8 cellular contexts compared by ENCODE assay signal in the genomic region with DNA sequence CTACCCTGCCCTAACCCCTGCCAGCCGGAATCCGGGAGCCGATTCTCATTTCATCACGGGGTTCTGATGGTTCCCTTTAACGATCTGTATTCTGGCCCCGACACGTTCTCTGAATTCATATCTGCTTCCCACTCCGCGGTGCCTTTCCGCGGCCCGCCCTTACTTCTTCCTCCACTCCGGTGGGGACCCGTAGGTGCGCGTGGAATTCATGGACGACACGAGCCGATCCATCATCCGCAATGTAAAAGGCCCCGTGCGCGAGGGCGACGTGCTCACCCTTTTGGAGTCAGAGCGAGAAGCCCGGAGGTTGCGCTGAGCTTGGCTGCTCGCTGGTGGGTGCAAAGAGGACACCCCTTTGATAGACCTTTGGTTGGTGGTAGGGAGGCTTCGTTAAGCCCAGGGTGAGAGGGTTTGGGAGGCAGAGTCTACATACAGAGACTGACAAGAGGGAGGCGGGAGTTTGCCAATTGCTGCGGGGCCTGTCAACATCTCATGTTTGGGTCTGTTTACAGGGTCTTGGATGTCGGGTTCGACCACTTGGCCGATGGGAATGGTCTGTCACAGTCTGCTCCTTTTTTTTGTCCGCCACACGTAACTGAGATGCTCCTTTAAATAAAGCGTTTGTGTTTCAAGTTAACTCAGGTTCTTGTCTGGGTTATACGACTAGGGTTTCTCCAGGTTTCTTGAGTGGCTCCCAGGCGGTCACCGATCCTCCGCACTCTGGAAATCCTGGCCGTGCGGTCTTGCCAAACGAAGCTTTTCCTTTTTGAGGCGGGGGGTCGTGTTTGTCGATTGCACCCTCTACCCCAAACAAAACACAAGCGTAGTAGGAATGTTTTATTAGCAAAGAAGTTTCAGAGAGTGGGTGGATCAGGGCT. TPM values are rescaled to one million over a fixed set of nuclear protein-coding genes. Genes with fewer than 3 reads are reported as not detected.
DNase-seq lines count a peak whose midpoint lies in the region; ATAC-seq and TF ChIP-seq lines count a peak whose summit lies in the region.

No MANE protein-coding gene starts in this region.

- H3K27ac Mint-ChIP-seq in immature natural killer cell = peak overlapping the region; percentile 98 to 99 (median 98)

- H3K9me3 Mint-ChIP-seq in activated T-cell treated with anti-CD3 and anti-CD28 coated beads, Interleukin-2, amount 50 U/mL, for 4 hours = no peaks in the 10 kb centered on the region
- H3K9me3 Mint-ChIP-seq in immature natural killer cell = no peaks in the 10 kb centered on the region

- ATAC-seq in activated T-cell treated with anti-CD3 and anti-CD28 coated beads, Interleukin-2, amount 50 U/mL, for 4 hours = peak in 1 of 2 donors; percentile 2
- ATAC-seq in GM18858 (IDR thresholded peaks at IDR 0.05; ENCODE audit: unreplicated experiment) = no peak

- no peak for TF ChIP-seq EP300 in stomach (IDR thresholded peaks at IDR 0.05)

- no peak for TF ChIP-seq POLR2A in stomach (IDR thresholded peaks at IDR 0.05)

- intact Hi-C loops in ascending aorta (cut with DNase I) (loop anchor here (1.0 to 10.0 kb wide), 4 partner anchors 14 to 317 kb away; a partner anchor contains a TSS), stomach (cut with DNase I; ENCODE audit: low total_unique reads) (no loop called here)

- WGBS in stomach, 5 donors = 4 to 14% (median 5%) methylated on average over 35 to 49 of the region's 49 CpGs

- H3K27ac ChIP-seq in ascending aorta (peak overlapping the region; percentile 80 to 90), stomach (peak overlapping the region; percentile 79 to 97 (median 93))

- H3K27me3 ChIP-seq in ascending aorta (no peaks in the 10 kb centered on the region), stomach (no peaks in the 10 kb centered on the region)

- peaks cover 12 to 22% of the 10 kb centered on the region in 2 donors for H3K4me1 ChIP-seq in ascending aorta
- H3K4me1 ChIP-seq in stomach = peaks cover 20 to 62% (median 35%) of the 10 kb centered on the region in 4 donors

- no peaks in the 10 kb centered on the region for H3K27me3 Mint-ChIP-seq in activated T-cell treated with anti-CD3 and anti-CD28 coated beads, Interleukin-2, amount 50 U/mL, for 4 hours (ENCODE audit: low read depth)
- H3K27me3 Mint-ChIP-seq in immature natural killer cell (ENCODE audit: low read depth in 3 of 3) = peaks cover 1 to 8% (median 4%) of the 10 kb centered on the region in 3 donors

- H3K4me1 Mint-ChIP-seq in activated T-cell treated with anti-CD3 and anti-CD28 coated beads, Interleukin-2, amount 50 U/mL, for 4 hours (ENCODE audit: low read depth) = peaks cover 29% of the 10 kb centered on the region
- peaks cover 35 to 37% of the 10 kb centered on the region in 2 donors for H3K4me1 Mint-ChIP-seq in immature natural killer cell

- H3K36me3 ChIP-seq in ascending aorta (peaks cover 18 to 25% of the 10 kb centered on the region in 2 donors), stomach (peaks cover 17 to 35% (median 25%) of the 10 kb centered on the region in 4 donors)

- no peaks in the 10 kb centered on the region for H3K9me3 ChIP-seq in ascending aorta
- no peaks in the 10 kb centered on the region for H3K9me3 ChIP-seq in stomach

- H3K4me3 Mint-ChIP-seq in activated T-cell treated with anti-CD3 and anti-CD28 coated beads, Interleukin-2, amount 50 U/mL, for 4 hours = peak overlapping the region; percentile 100
- H3K4me3 Mint-ChIP-seq in immature natural killer cell = peak overlapping the region; percentile 92 to 99 (median 97)

- no peak for TF ChIP-seq CTCF in ascending aorta (IDR thresholded peaks at IDR 0.05)
- no peak for TF ChIP-seq CTCF in stomach (IDR thresholded peaks at IDR 0.05)

- H3K4me3 ChIP-seq in ascending aorta (peak overlapping the region; percentile 64 to 97), stomach (peak overlapping the region; percentile 79 to 94 (median 84))

- H3K36me3 Mint-ChIP-seq in activated T-cell treated with anti-CD3 and anti-CD28 coated beads, Interleukin-2, amount 50 U/mL, for 4 hours (ENCODE audit: insufficient read depth) = peaks cover 12% of the 10 kb centered on the region
- no peaks in the 10 kb centered on the region for H3K36me3 Mint-ChIP-seq in immature natural killer cell

- DNase-seq in activated T-cell treated with anti-CD3 and anti-CD28 coated beads, Interleukin-2, amount 50 U/mL, for 4 hours = no peak
- DNase-seq in activated T-cell treated with anti-CD3 and anti-CD28 coated beads, Interleukin-2, amount 50 U/mL, for 1 hour = no peak
- no peak for DNase-seq in ascending aorta (ENCODE audit: low spot score in 2 of 2)
- no peak for DNase-seq in immature natural killer cell
- no peak for DNase-seq in stomach
- no peak for DNase-seq in NAMALWA (ENCODE audit: low spot score)
- DNase-seq in DMS79 (lab: John Stamatoyannopoulos, UW) = no peak

RNA-seq across cellular contexts. Expression of a gene that starts 0.7 kb away (rescaled TPM):
- 1,000 to 10,000 TPM; 2,484 to 2,756 (median 2,693) TPM for total RNA-seq in activated T-cell treated with anti-CD3 and anti-CD28 coated beads, Interleukin-2, amount 50 U/mL, for 4 hours
- total RNA-seq in ascending aorta (393 TPM), stomach (1,000 to 10,000 TPM in 2 of 5 donors, 100 to 1,000 TPM in 3; 335 to 2,088 (median 520) TPM)
- polyA plus RNA-seq in immature natural killer cell (1,000 to 10,000 TPM in 2 of 3 donors, 100 to 1,000 TPM in 1; 690 to 1,852 (median 1,290) TPM), stomach (1,000 to 10,000 TPM in 1 of 3 donors, 100 to 1,000 TPM in 2; 778 to 1,474 (median 861) TPM)

RNA-seq across cellular contexts. Expression of a gene that starts 0.8 kb away (rescaled TPM):
- 10 to 100 TPM; 81.8 to 96.8 (median 93.0) TPM for total RNA-seq in activated T-cell treated with anti-CD3 and anti-CD28 coated beads, Interleukin-2, amount 50 U/mL, for 4 hours
- 11.8 TPM for total RNA-seq in ascending aorta
- polyA plus RNA-seq in immature natural killer cell = 100 to 1,000 TPM in 2 of 3 donors, 10 to 100 TPM in 1; 95.2 to 173 (median 132) TPM
- total RNA-seq in stomach = 10 to 100 TPM in 2 of 5 donors, 1 to 10 TPM in 3; 3.6 to 13.8 (median 9.6) TPM
- polyA plus RNA-seq in stomach = 100 to 1,000 TPM; 127 to 171 (median 150) TPM

RNA-seq across cellular contexts. Expression of a gene that starts 13.8 kb away (rescaled TPM):
- total RNA-seq in activated T-cell treated with anti-CD3 and anti-CD28 coated beads, Interleukin-2, amount 50 U/mL, for 4 hours = 100 to 1,000 TPM; 142 to 175 (median 145) TPM
- total RNA-seq in ascending aorta (263 TPM), stomach (100 to 1,000 TPM in 1 of 5 donors, 10 to 100 TPM in 4; 13.0 to 108 (median 19.1) TPM)
- polyA plus RNA-seq in immature natural killer cell (100 to 1,000 TPM in 1 of 3 donors, 10 to 100 TPM in 2; 86.4 to 105 (median 90.3) TPM), stomach (10 to 100 TPM; 24.7 to 32.1 (median 27.0) TPM)

RNA-seq across cellular contexts. Expression of a gene that starts 21.1 kb away (rescaled TPM):
- total RNA-seq in activated T-cell treated with anti-CD3 and anti-CD28 coated beads, Interleukin-2, amount 50 U/mL, for 4 hours = under 1 TPM in 2 of 3 donors, not detected in 1; 0.41 to 0.43 TPM
- total RNA-seq in ascending aorta (47.4 TPM), stomach (10 to 100 TPM in 2 of 5 donors, 1 to 10 TPM in 2, not detected in 1; 4.4 to 72.4 (median 8.8) TPM)
- polyA plus RNA-seq in immature natural killer cell (1 to 10 TPM; 4.8 to 8.0 (median 5.3) TPM), stomach (10 to 100 TPM in 1 of 3 donors, 1 to 10 TPM in 2; 4.8 to 10.7 (median 7.1) TPM)

RNA-seq across cellular contexts. Expression of a gene that starts 42.0 kb away (rescaled TPM):
- under 1 TPM in 1 of 3 donors, not detected in 2; 0.24 TPM for total RNA-seq in activated T-cell treated with anti-CD3 and anti-CD28 coated beads, Interleukin-2, amount 50 U/mL, for 4 hours
- total RNA-seq in ascending aorta (161 TPM), stomach (100 to 1,000 TPM in 1 of 5 donors, 10 to 100 TPM in 2, 1 to 10 TPM in 2; 4.8 to 276 (median 19.8) TPM)
- polyA plus RNA-seq in immature natural killer cell (not detected), stomach (10 to 100 TPM in 2 of 3 donors, 1 to 10 TPM in 1; 4.1 to 62.9 (median 22.9) TPM)
